21 cellular contexts compared by ENCODE assay signal in genomic region chr6:1736346-1737105, GRCh38.
"Had no signal": no experiment of that assay in that cellular context is flagged by ENCODE, and none has a peak within 500 bp of the region (broad histone marks: within the 10 kb centered on the region; RNA-seq: fewer than 3 reads in every experiment).

No MANE protein-coding gene starts in this region.

- H3K4me1 ChIP-seq: ascending aorta, breast epithelium, left ventricle myocardium inferior, neural progenitor cell, prostate gland, right atrium auricular region, thyroid gland had no signal

- H3K27ac Mint-ChIP-seq: activated naive CD4-positive, alpha-beta T cell treated with anti-CD3 and anti-CD28 coated beads, Interleukin-2, amount 50 U/mL, for 24 hours; neural progenitor cell had no signal

- H3K9me3 ChIP-seq: ascending aorta, breast epithelium, prostate gland, thyroid gland had no signal

- H3K4me3 ChIP-seq: ascending aorta, breast epithelium, left ventricle myocardium inferior, neural progenitor cell, prostate gland, right atrium auricular region, thyroid gland had no signal

- H3K9me3 Mint-ChIP-seq: activated naive CD4-positive, alpha-beta T cell treated with anti-CD3 and anti-CD28 coated beads, Interleukin-2, amount 50 U/mL, for 24 hours had no signal

- H3K27me3 Mint-ChIP-seq: activated naive CD4-positive, alpha-beta T cell treated with anti-CD3 and anti-CD28 coated beads, Interleukin-2, amount 50 U/mL, for 24 hours had no signal

- H3K4me1 Mint-ChIP-seq: activated naive CD4-positive, alpha-beta T cell treated with anti-CD3 and anti-CD28 coated beads, Interleukin-2, amount 50 U/mL, for 24 hours had no signal

- H3K27me3 ChIP-seq: ascending aorta, breast epithelium, neural progenitor cell, right atrium auricular region, thyroid gland had no signal

- ATAC-seq: activated CD4-positive, CD25-positive, alpha-beta regulatory T cell treated with anti-CD3 and anti-CD28 coated beads, Interleukin-2, amount 50 U/mL, for 24 hours had no signal

- H3K27ac ChIP-seq: ascending aorta, breast epithelium, left ventricle myocardium inferior, neural progenitor cell, prostate gland, right atrium auricular region, thyroid gland had no signal

- H3K4me2 ChIP-seq: neural progenitor cell had no signal

- H3K4me3 Mint-ChIP-seq: activated naive CD4-positive, alpha-beta T cell treated with anti-CD3 and anti-CD28 coated beads, Interleukin-2, amount 50 U/mL, for 24 hours; neural progenitor cell had no signal

- DNase-seq: activated CD8-positive, alpha-beta memory T cell treated with anti-CD3 and anti-CD28 coated beads for 24 hours; activated CD8-positive, alpha-beta memory T cell treated with anti-CD3 and anti-CD28 coated beads, Interleukin-2, amount 50 U/mL, for 48 hours; activated gamma-delta T cell; cerebellar nuclear complex; cortex of kidney; erythroblast; foreskin melanocyte; head of caudate nucleus; kidney; left ventricle myocardium inferior; mammary epithelial cell; stimulated activated CD4-positive, alpha-beta T cell treated with anti-CD3 and anti-CD28 coated beads, Interleukin-2, amount 100 ng/mL, for 24 hours; stimulated activated naive CD4-positive, alpha-beta T cell treated with Interleukin-2 at 50 U/mL for 16 hours; thyroid gland had no signal

- H3K36me3 ChIP-seq: ascending aorta, breast epithelium, left ventricle myocardium inferior, neural progenitor cell, prostate gland, right atrium auricular region, thyroid gland had no signal

- H2AFZ ChIP-seq: neural progenitor cell had no signal
